In the genomic region with DNA sequence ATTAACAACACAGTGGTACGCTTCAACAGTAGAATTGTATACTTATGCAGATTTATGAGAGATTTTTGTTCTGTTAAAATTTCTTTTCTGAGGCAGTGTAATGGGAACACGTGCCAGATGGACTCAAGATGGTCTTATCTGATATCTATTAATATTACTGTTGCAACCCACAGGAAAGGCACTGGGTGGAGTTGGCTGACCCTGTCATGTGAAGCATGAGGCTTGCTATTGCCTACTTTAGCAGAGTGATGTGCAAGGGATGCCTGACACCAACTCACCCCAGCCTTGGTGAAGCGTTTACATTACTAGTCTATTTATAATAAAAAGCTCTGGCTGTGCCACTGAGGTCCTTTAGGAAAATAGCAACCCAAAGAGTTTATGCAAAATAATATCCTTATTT, we compare ENCODE assay signal across 21 cellular contexts. TPM values are rescaled to one million over a fixed set of nuclear protein-coding genes. Genes with fewer than 3 reads are reported as not detected.
"Had no signal": no experiment of that assay in that cellular context is flagged by ENCODE, and none has a peak within 500 bp of the region (broad histone marks: within the 10 kb centered on the region; RNA-seq: fewer than 3 reads in every experiment).

No MANE protein-coding gene starts in this region.

- H3K4me1 ChIP-seq: breast epithelium, parathyroid adenoma, tibial nerve had no signal

- H2AFZ ChIP-seq: parathyroid adenoma had no signal

- H3K4me3 ChIP-seq: breast epithelium, spleen, tibial nerve had no signal

- H3K9ac ChIP-seq: parathyroid adenoma had no signal

- ATAC-seq: activated CD4-positive, alpha-beta T cell treated with anti-CD3 and anti-CD28 coated beads for 36 hours; activated CD8-positive, alpha-beta T cell treated with anti-CD3 and anti-CD28 coated beads, Interleukin-2, amount 10 ng/mL, durations not matched to agents 7 days and 5 days; activated naive CD4-positive, alpha-beta T cell treated with anti-CD3 and anti-CD28 coated beads, Interleukin-2, amount 50 U/mL, for 72 hours; activated T-cell treated with anti-CD3 and anti-CD28 coated beads, Interleukin-2, amount 50 U/mL, for 72 hours; naive thymus-derived CD8-positive, alpha-beta T cell; right cardiac atrium had no signal

- DNase-seq: activated CD4-positive, alpha-beta T cell treated with anti-CD3 and anti-CD28 coated beads for 36 hours; activated CD4-positive, CD25-positive, alpha-beta regulatory T cell; activated CD8-positive, alpha-beta T cell treated with anti-CD3 and anti-CD28 coated beads, Interleukin-2, amount 10 ng/mL, durations not matched to agents 7 days and 5 days; activated naive CD4-positive, alpha-beta T cell; activated T-cell treated with anti-CD3 and anti-CD28 coated beads for 4 hours; activated T-cell treated with anti-CD3 and anti-CD28 coated beads, Interleukin-2, amount 50 U/mL, for 72 hours; central memory CD4-positive, alpha-beta T cell; effector CD4-positive, alpha-beta T cell; head of caudate nucleus; midbrain; naive thymus-derived CD8-positive, alpha-beta T cell; nucleus accumbens; right cardiac atrium; spleen; stimulated activated naive CD4-positive, alpha-beta T cell; T1000 had no signal

- H3K27ac ChIP-seq: breast epithelium, parathyroid adenoma, spleen, tibial nerve had no signal

- H3K27me3 ChIP-seq: tibial nerve had no signal

- H3K36me3 ChIP-seq: breast epithelium, spleen, tibial nerve had no signal

- H3K9me3 ChIP-seq: breast epithelium, spleen, tibial nerve had no signal

- H3K79me2 ChIP-seq: parathyroid adenoma had no signal

RNA-seq across cellular contexts. Expression of a gene that starts 19.7 kb away (rescaled TPM):
- total RNA-seq: activated CD8-positive, alpha-beta T cell treated with anti-CD3 and anti-CD28 coated beads, Interleukin-2, amount 10 ng/mL, durations not matched to agents 7 days and 5 days; activated naive CD4-positive, alpha-beta T cell treated with anti-CD3 and anti-CD28 coated beads, Interleukin-2, amount 50 U/mL, for 72 hours; naive thymus-derived CD8-positive, alpha-beta T cell; T-helper 1 cell treated with Interleukin-12 subunit alpha and Interleukin-12 subunit beta and Interleukin-4 antibody, amounts not matched to agents 30 ng/mL and 1 ng/mL, for 36 hours had no signal
- polyA plus RNA-seq: naive thymus-derived CD8-positive, alpha-beta T cell had no signal
